Comparison of ENCODE assay signal across 8 cellular contexts in genomic region chr1:205505791-205506190, GRCh38. TPM values are rescaled to one million over a fixed set of nuclear protein-coding genes. Genes with fewer than 3 reads are reported as not detected.
DNase-seq lines count a peak whose midpoint lies in the region; ATAC-seq, FAIRE-seq and TF ChIP-seq lines count a peak whose summit lies in the region.

No MANE protein-coding gene starts in this region.

- CTCF ChIA-PET in CD4-positive, alpha-beta memory T cell (lab: Charles Lee; ENCODE audit: partially characterized antibody) = no interaction called here
- CTCF ChIA-PET in SK-N-SH (lab: Yijun Ruan, JAX) = interaction anchor here (1.1 to 45.6 kb wide), 3 partner anchors 18 to 232 kb away, joined by 3 to 1333 read pairs (median 101); no protein-coding TSS in a partner anchor

- H3K27me3 ChIP-seq in CD4-positive, alpha-beta memory T cell (ENCODE audit: insufficient read depth, low read length) = no peaks in the 10 kb centered on the region
- no peaks in the 10 kb centered on the region for H3K27me3 ChIP-seq in SK-N-SH (ENCODE audit: insufficient read depth)
- no peaks in the 10 kb centered on the region for H3K27me3 ChIP-seq in pancreas
- no peaks in the 10 kb centered on the region for H3K27me3 ChIP-seq in BE2C

- H3K9me3 Mint-ChIP-seq in CD4-positive, alpha-beta memory T cell = peaks cover 0 to 2% (median 0%) of the 10 kb centered on the region in 8 donors

- H3K27ac ChIP-seq in CD4-positive, alpha-beta memory T cell (ENCODE audit: low read depth, low read length) = no peak overlapping the region
- H3K27ac ChIP-seq in SK-N-SH (ENCODE audit: low read depth in 2 of 2, low read length in 1 of 2) (no peak overlapping the region), pancreas (peak overlapping the region in 1 of 4 donors; percentile 70)

- H3K36me3 Mint-ChIP-seq in CD4-positive, alpha-beta memory T cell = no peaks in the 10 kb centered on the region

- no peak for FAIRE-seq in pancreas (lab: Jason Lieb, UNC)

- POLR2A ChIA-PET in CD4-positive, alpha-beta memory T cell (lab: Charles Lee; ENCODE audit: partially characterized antibody) = no interaction called here
- POLR2A ChIA-PET in SK-N-SH (lab: Yijun Ruan, JAX) = no interaction called here

- TF ChIP-seq RAD21 in SK-N-SH (IDR thresholded peaks at IDR 0.05; ENCODE audit: low read length) = no peak

- 74% methylated on average over 12 of the region's 15 CpGs for WGBS in SK-N-SH (ENCODE audit: low lambda C conversion rate)
- 19 to 21% methylated on average over 15 of the region's 15 CpGs for WGBS in pancreas, 2 donors

- no peaks in the 10 kb centered on the region for H3K27me3 Mint-ChIP-seq in CD4-positive, alpha-beta memory T cell

- H3K4me2 ChIP-seq in SK-N-SH = peak overlapping the region; percentile 97; the same call in 1 of the 2 replicates

- no peak overlapping the region for H3K27ac Mint-ChIP-seq in CD4-positive, alpha-beta memory T cell

- no peak for TF ChIP-seq EP300 in SK-N-SH (IDR thresholded peaks at IDR 0.05; ENCODE audit: borderline replicate concordance in 1 of 2, low read depth in 1 of 2, low read length in 1 of 2)

- TF ChIP-seq CTCF in SK-N-SH (IDR thresholded peaks at IDR 0.05) (no peak), pancreas (IDR thresholded peaks at IDR 0.05) (no peak), BE2C (IDR thresholded peaks at IDR 0.05; ENCODE audit: low read depth, low read length) (no peak)

- no peaks in the 10 kb centered on the region for H3F3A ChIP-seq in SK-N-SH (replicated peaks; ENCODE audit: insufficient read depth)

- peak overlapping the region; percentile 10 to 92 (median 73) for H3K4me3 Mint-ChIP-seq in CD4-positive, alpha-beta memory T cell

- H3K36me3 ChIP-seq in CD4-positive, alpha-beta memory T cell (ENCODE audit: insufficient read depth, low read length) = no peaks in the 10 kb centered on the region
- H3K36me3 ChIP-seq in SK-N-SH (replicated peaks in 1 of 2; ENCODE audit: control insufficient read depth in 1 of 2, insufficient read depth in 2 of 2, low read length in 1 of 2) = no peaks in the 10 kb centered on the region
- no peaks in the 10 kb centered on the region for H3K36me3 ChIP-seq in pancreas
- H3K36me3 ChIP-seq in BE2C = no peaks in the 10 kb centered on the region

- DNase-seq in CD4-positive, alpha-beta memory T cell = no peak
- no peak for DNase-seq in SK-N-SH
- peak; percentile 65 for DNase-seq in left cardiac atrium
- peak in 4 of 6 donors; percentile 36 to 56 (median 45) for DNase-seq in pancreas
- no peak for DNase-seq in dermis blood vessel endothelial cell
- no peak for DNase-seq in activated effector memory CD4-positive, alpha-beta T cell treated with anti-CD3 and anti-CD28 coated beads, Interleukin-2, amount 50 U/mL, for 16 hours
- DNase-seq in BE2C = no peak

- ATAC-seq in left cardiac atrium (peak; percentile 76 to 78), pancreas (peak in 3 of 4 donors; percentile 3 to 21 (median 7)), GM21786 (IDR thresholded peaks at IDR 0.05; ENCODE audit: unreplicated experiment) (no peak)

- peaks cover 2 to 22% (median 8%) of the 10 kb centered on the region in 4 donors for H3K4me1 Mint-ChIP-seq in CD4-positive, alpha-beta memory T cell

- no peak overlapping the region for H3K9ac ChIP-seq in SK-N-SH

- no peaks in the 10 kb centered on the region for H3K9me3 ChIP-seq in CD4-positive, alpha-beta memory T cell (ENCODE audit: control insufficient read depth in 1 of 2, low read length in 2 of 2)
- no peaks in the 10 kb centered on the region for H3K9me3 ChIP-seq in SK-N-SH
- H3K9me3 ChIP-seq in pancreas = no peaks in the 10 kb centered on the region
- H3K9me3 ChIP-seq in BE2C = no peaks in the 10 kb centered on the region

- H4K20me1 ChIP-seq in SK-N-SH (ENCODE audit: insufficient read depth) = no peaks in the 10 kb centered on the region

- no peaks in the 10 kb centered on the region for H3K9me2 ChIP-seq in SK-N-SH

- H3K4me3 ChIP-seq in CD4-positive, alpha-beta memory T cell (ENCODE audit: low read length in 2 of 2) = no peak overlapping the region
- no peak overlapping the region for H3K4me3 ChIP-seq in SK-N-SH (ENCODE audit: low read depth in 2 of 2, low read length in 1 of 2)
- peak overlapping the region; percentile 44 to 74 (median 61) for H3K4me3 ChIP-seq in pancreas
- no peak overlapping the region; the same call in 1 of the 2 replicates for H3K4me3 ChIP-seq in BE2C (ENCODE audit: low read depth, low read length)

- no peak overlapping the region for H2AFZ ChIP-seq in SK-N-SH (ENCODE audit: low read depth)

- intact Hi-C loops in CD4-positive, alpha-beta memory T cell (cut with micrococcal nuclease) = no loop called here
- intact Hi-C loops in left cardiac atrium (cut with DNase I) (no loop called here), pancreas (cut with DNase I) (no loop called here)

- H3K79me2 ChIP-seq in SK-N-SH (ENCODE audit: insufficient read depth) = no peaks in the 10 kb centered on the region

- peaks cover 13% of the 10 kb centered on the region for H3K4me1 ChIP-seq in CD4-positive, alpha-beta memory T cell (ENCODE audit: insufficient read depth, low read length)
- H3K4me1 ChIP-seq in SK-N-SH (ENCODE audit: control insufficient read depth in 1 of 2, insufficient read depth in 2 of 2, low read depth in 1 of 2, low read length in 1 of 2) (peaks cover 7 to 53% of the 10 kb centered on the region in 2 experiments; a peak in 3 of 4 replicates), pancreas (peaks cover 0 to 3% (median 0%) of the 10 kb centered on the region in 3 donors), BE2C (peaks cover 6% of the 10 kb centered on the region)

TF ChIP-seq in SK-N-SH, 30 proteins besides CTCF, POLR2A, EP300 and RAD21 (continues in another document):
- no peak for TF ChIP-seq RXRA (IDR thresholded peaks at IDR 0.05; ENCODE audit: borderline replicate concordance, low read depth)
- TF ChIP-seq EZH2phosphoT487 (IDR thresholded peaks at IDR 0.05; ENCODE audit: borderline replicate concordance, low read depth) = no peak
- TF ChIP-seq CHD2 (IDR thresholded peaks at IDR 0.05; ENCODE audit: low read length, partially characterized antibody) = no peak
- no peak for TF ChIP-seq TEAD4 (IDR thresholded peaks at IDR 0.05; ENCODE audit: borderline replicate concordance, insufficient read depth)
- TF ChIP-seq SMC3 (IDR thresholded peaks at IDR 0.05; ENCODE audit: low read depth, low read length) = no peak
- TF ChIP-seq, protein P1, sequence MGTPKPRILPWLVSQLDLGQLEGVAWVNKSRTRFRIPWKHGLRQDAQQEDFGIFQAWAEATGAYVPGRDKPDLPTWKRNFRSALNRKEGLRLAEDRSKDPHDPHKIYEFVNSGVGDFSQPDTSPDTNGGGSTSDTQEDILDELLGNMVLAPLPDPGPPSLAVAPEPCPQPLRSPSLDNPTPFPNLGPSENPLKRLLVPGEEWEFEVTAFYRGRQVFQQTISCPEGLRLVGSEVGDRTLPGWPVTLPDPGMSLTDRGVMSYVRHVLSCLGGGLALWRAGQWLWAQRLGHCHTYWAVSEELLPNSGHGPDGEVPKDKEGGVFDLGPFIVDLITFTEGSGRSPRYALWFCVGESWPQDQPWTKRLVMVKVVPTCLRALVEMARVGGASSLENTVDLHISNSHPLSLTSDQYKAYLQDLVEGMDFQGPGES (IDR thresholded peaks at IDR 0.05; ENCODE audit: low read depth, low read length) = no peak
- TF ChIP-seq MEF2A (IDR thresholded peaks at IDR 0.05; ENCODE audit: borderline replicate concordance, low read depth) = no peak
- TF ChIP-seq, protein P2, sequence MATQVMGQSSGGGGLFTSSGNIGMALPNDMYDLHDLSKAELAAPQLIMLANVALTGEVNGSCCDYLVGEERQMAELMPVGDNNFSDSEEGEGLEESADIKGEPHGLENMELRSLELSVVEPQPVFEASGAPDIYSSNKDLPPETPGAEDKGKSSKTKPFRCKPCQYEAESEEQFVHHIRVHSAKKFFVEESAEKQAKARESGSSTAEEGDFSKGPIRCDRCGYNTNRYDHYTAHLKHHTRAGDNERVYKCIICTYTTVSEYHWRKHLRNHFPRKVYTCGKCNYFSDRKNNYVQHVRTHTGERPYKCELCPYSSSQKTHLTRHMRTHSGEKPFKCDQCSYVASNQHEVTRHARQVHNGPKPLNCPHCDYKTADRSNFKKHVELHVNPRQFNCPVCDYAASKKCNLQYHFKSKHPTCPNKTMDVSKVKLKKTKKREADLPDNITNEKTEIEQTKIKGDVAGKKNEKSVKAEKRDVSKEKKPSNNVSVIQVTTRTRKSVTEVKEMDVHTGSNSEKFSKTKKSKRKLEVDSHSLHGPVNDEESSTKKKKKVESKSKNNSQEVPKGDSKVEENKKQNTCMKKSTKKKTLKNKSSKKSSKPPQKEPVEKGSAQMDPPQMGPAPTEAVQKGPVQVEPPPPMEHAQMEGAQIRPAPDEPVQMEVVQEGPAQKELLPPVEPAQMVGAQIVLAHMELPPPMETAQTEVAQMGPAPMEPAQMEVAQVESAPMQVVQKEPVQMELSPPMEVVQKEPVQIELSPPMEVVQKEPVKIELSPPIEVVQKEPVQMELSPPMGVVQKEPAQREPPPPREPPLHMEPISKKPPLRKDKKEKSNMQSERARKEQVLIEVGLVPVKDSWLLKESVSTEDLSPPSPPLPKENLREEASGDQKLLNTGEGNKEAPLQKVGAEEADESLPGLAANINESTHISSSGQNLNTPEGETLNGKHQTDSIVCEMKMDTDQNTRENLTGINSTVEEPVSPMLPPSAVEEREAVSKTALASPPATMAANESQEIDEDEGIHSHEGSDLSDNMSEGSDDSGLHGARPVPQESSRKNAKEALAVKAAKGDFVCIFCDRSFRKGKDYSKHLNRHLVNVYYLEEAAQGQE (IDR thresholded peaks at IDR 0.05; ENCODE audit: low read depth, low read length) = no peak
- no peak for TF ChIP-seq ELF1 (IDR thresholded peaks at IDR 0.05)

RNA-seq across cellular contexts. Expression of gene CDK18, which starts 1.3 kb away (rescaled TPM):
- total RNA-seq in CD4-positive, alpha-beta memory T cell = 1 to 10 TPM in 1 of 2 experiments, under 1 TPM in 1; 0.78 to 1.3 TPM
- under 1 TPM; 0.25 to 0.76 TPM for polyA plus RNA-seq in CD4-positive, alpha-beta memory T cell
- polyA plus RNA-seq in SK-N-SH (2012; rRNA removed) (2.5 and 3.1 TPM in 2 replicates), pancreas (10 to 100 TPM; 18.2 to 35.4 TPM)
- polyA plus RNA-seq in SK-N-SH (2012; cell fraction: cytosol; rRNA removed) = 0.80 and 1.3 TPM in 2 replicates
- polyA plus RNA-seq in SK-N-SH (2012; cell fraction: nucleus; rRNA removed) = 10.6 and 12.1 TPM in 2 replicates
- total RNA-seq in left cardiac atrium (100 to 1,000 TPM; 102 to 118 TPM), pancreas (10 to 100 TPM in 5 of 6 donors, 1 to 10 TPM in 1; 7.7 to 31.0 (median 12.8) TPM), dermis blood vessel endothelial cell (0.65 and 1.7 TPM in 2 replicates)
- 3.4 TPM for polyA plus RNA-seq in BE2C (2012; ENCODE audit: insufficient read depth, insufficient read length, low read depth)

RNA-seq across cellular contexts. Expression of gene BLACAT1, which starts 49.9 kb away (rescaled TPM):
- under 1 TPM; 0.42 to 0.44 TPM for total RNA-seq in CD4-positive, alpha-beta memory T cell
- polyA plus RNA-seq in CD4-positive, alpha-beta memory T cell = not detected
- polyA plus RNA-seq in SK-N-SH (2012; rRNA removed) = not detected in 2 replicates
- not detected in 2 replicates for polyA plus RNA-seq in SK-N-SH (2012; cell fraction: cytosol; rRNA removed)
- polyA plus RNA-seq in SK-N-SH (2012; cell fraction: nucleus; rRNA removed) = 0.04 TPM in 1 of 2 replicates, not detected in the other
- under 1 TPM in 1 of 2 donors, not detected in 1; 0.16 TPM for total RNA-seq in left cardiac atrium
- under 1 TPM in 5 of 6 donors, not detected in 1; 0.09 to 0.34 (median 0.17) TPM for total RNA-seq in pancreas
- polyA plus RNA-seq in pancreas = under 1 TPM in 1 of 2 donors, not detected in 1; 0.09 TPM
- total RNA-seq in dermis blood vessel endothelial cell = 0.19 TPM in 1 of 2 replicates, not detected in the other
- polyA plus RNA-seq in BE2C (2012; ENCODE audit: insufficient read depth, insufficient read length, low read depth) = not detected

Comparison
In these comparisons a context has a peak if more than half of its experiments do, and no peak if none do; other contexts are left out.
1. DNase-seq: peak in left cardiac atrium (single experiment) and pancreas (4 of 6); none in CD4-positive, alpha-beta memory T cell (0 of 5), SK-N-SH (single experiment), dermis blood vessel endothelial cell (single experiment), activated effector memory CD4-positive, alpha-beta T cell treated with anti-CD3 and anti-CD28 coated beads, Interleukin-2, amount 50 U/mL, for 16 hours (single experiment) and BE2C (single experiment).
2. H3K4me3 ChIP-seq: peak in pancreas (4 of 4); none in CD4-positive, alpha-beta memory T cell (0 of 2), SK-N-SH (0 of 2) and BE2C (single experiment).